11 cellular contexts compared by ENCODE assay signal in the genomic region with DNA sequence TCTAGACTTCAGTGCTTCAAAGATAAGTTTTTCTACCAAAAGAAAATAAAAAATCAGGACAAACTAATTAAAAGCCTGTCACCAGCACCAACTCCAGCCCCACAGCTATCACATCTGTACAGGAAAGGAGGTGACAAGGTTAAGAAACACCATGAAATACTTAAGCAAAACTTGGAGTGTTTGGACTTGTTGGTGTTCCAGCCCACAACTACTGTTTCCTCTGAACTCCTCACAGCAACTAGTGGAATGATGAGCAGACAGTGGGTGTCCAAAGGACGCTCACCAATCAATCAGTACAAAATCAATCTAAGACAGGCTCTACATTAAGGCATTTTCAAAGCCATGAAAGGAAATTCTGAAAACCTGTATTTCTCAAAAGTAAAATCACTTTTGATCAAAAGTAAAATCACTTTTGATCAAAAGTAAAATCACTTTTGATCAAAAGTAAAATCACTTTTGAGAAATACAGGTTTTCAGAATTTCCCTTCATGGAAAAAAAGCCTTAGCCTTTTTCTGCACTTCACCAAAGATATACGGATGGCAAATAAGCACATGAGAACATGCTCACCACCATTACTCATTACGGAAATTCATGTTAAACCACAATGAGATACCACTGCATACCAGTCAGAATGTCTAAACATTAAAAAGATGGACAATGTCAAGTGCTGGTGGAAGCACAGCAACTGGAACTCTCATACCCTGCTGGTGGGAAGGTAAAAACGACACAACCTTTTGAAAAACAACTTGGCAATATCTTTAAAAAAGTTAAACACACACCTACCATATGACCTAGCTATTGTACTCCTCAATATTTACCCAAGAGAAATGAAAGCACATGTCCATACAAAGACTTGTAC.
DNase-seq lines count a peak whose midpoint lies in the region; ATAC-seq and TF ChIP-seq lines count a peak whose summit lies in the region.
"Had no signal": no experiment of that assay in that cellular context is flagged by ENCODE, and none has a peak within 500 bp of the region (broad histone marks: within the 10 kb centered on the region; RNA-seq: fewer than 3 reads in every experiment).

No MANE protein-coding gene starts in this region.

- H3K36me3 Mint-ChIP-seq in type B pancreatic cell, result peaks cover 11% of the 10 kb centered on the region

- intact Hi-C loops in esophagus squamous epithelium (cut with DNase I), result no loop called here

- H3K27ac Mint-ChIP-seq in type B pancreatic cell, result no peak overlapping the region

- H3K4me1 Mint-ChIP-seq in type B pancreatic cell (ENCODE audit: unreplicated experiment), result peaks cover 16% of the 10 kb centered on the region

- no peaks in the 10 kb centered on the region for H3K27me3 ChIP-seq in esophagus squamous epithelium

- peaks cover 5% of the 10 kb centered on the region for H3K9me3 Mint-ChIP-seq in type B pancreatic cell

- TF ChIP-seq CTCF in astrocyte of the cerebellum (IDR thresholded peaks at IDR 0.05; ENCODE audit: low read depth, low read length, missing control alignments) (no peak), type B pancreatic cell (conservative IDR thresholded peaks at IDR 0.05) (no peak), esophagus squamous epithelium (IDR thresholded peaks at IDR 0.05) (no peak)

- H3K4me1 ChIP-seq in esophagus squamous epithelium, result peaks cover 0 to 8% (median 0%) of the 10 kb centered on the region in 3 donors

- H3K36me3 ChIP-seq in esophagus squamous epithelium, result peaks cover 0 to 9% (median 0%) of the 10 kb centered on the region in 3 donors

- no peak overlapping the region for H3K27ac ChIP-seq in esophagus squamous epithelium
- H3K27ac ChIP-seq: HL-60 had no signal

- H3K4me3 ChIP-seq in astrocyte of the cerebellum (ENCODE audit: low read depth, low read length) (no peak overlapping the region), esophagus squamous epithelium (no peak overlapping the region)

- H3K9me3 ChIP-seq in esophagus squamous epithelium, result no peaks in the 10 kb centered on the region

- H3K4me3 Mint-ChIP-seq in type B pancreatic cell, result no peak overlapping the region

- in situ Hi-C loops in astrocyte of the cerebellum (cut with HindIII; ENCODE audit: low sequenced_read_pairs), result no loop called here

- H3K27me3 Mint-ChIP-seq in type B pancreatic cell, result no peaks in the 10 kb centered on the region

- ATAC-seq in HG02981 (IDR thresholded peaks at IDR 0.05; ENCODE audit: unreplicated experiment), result no peak

- 63 to 74% methylated on average over 4 of the region's 4 CpGs for WGBS in esophagus squamous epithelium, 2 donors

- DNase-seq in EL, result peak; percentile 87
- DNase-seq in HPDE6-E6E7 (ENCODE audit: extremely low spot score), result peak; percentile 31
- peak; percentile 50 for DNase-seq in astrocyte of the cerebellum (ENCODE audit: low read depth)
- peak; percentile 86 for DNase-seq in kidney tubule cell (ENCODE audit: low spot score)
- DNase-seq in stimulated activated CD4-positive, alpha-beta T cell treated with anti-CD3 and anti-CD28 coated beads, Interleukin-12 subunit alpha, Interleukin-12 subunit beta, amount 100 ng/mL, for 4 hours, result no peak
- no peak for DNase-seq in type B pancreatic cell (ENCODE audit: extremely low spot score, unreplicated experiment)
- no peak for DNase-seq in esophagus squamous epithelium (lab: John Stamatoyannopoulos, UW)
- DNase-seq: activated CD4-positive, alpha-beta T cell treated with anti-CD3 and anti-CD28 coated beads for 48 hours; NCI-H2029 had no signal

- no peak for TF ChIP-seq POLR2A in esophagus squamous epithelium (IDR thresholded peaks at IDR 0.05)

Comparison
In these comparisons a context has a peak if more than half of its experiments do, and no peak if none do; other contexts are left out.
1. DNase-seq: peak in EL (single experiment), HPDE6-E6E7 (single experiment), astrocyte of the cerebellum (single experiment) and kidney tubule cell (single experiment); none in stimulated activated CD4-positive, alpha-beta T cell treated with anti-CD3 and anti-CD28 coated beads, Interleukin-12 subunit alpha, Interleukin-12 subunit beta, amount 100 ng/mL, for 4 hours (single experiment), type B pancreatic cell (single experiment) and esophagus squamous epithelium (single experiment).